In genomic region chr15:53527996-53528395, GRCh38 we compare ENCODE assay signal across 28 cellular contexts.
"Had no signal": no experiment of that assay in that cellular context is flagged by ENCODE, and none has a peak within 500 bp of the region (broad histone marks: within the 10 kb centered on the region; RNA-seq: fewer than 3 reads in every experiment).

No MANE protein-coding gene starts in this region.

- DNase-seq: activated B cell treated with CpG ODN at 0.5 μM for 24 hours; activated CD4-positive, alpha-beta T cell treated with anti-CD3 and anti-CD28 coated beads for 1 hour; activated CD4-positive, alpha-beta T cell treated with anti-CD3 and anti-CD28 coated beads, Interleukin-2, amount 10 ng/mL, durations not matched to agents 24 days and 14 days; activated CD4-positive, alpha-beta T cell treated with anti-CD3 and anti-CD28 coated beads, Interleukin-2, amount 50 U/mL, for 48 hours; activated CD8-positive, alpha-beta memory T cell treated with anti-CD3 and anti-CD28 coated beads, Interleukin-2, amount 10 ng/mL, durations not matched to agents 7 days and 5 days; activated effector memory CD4-positive, alpha-beta T cell treated with anti-CD3 and anti-CD28 coated beads, Interleukin-2, amount 50 U/mL, for 16 hours; activated naive CD4-positive, alpha-beta T cell treated with anti-CD3 and anti-CD28 coated beads for 36 hours; activated T-cell treated with anti-CD3 and anti-CD28 coated beads, Interleukin-2, amount 50 U/mL, for 24 hours; amygdala; cortex of kidney; MM.1S; NCI-H1105; NCI-H1436; NCI-H1694 treated with DMSO at 0.1 percent for 48 hours; NCI-H2081 treated with DMSO at 0.1 percent for 48 hours; NCI-H2227 treated with DMSO at 0.1 percent for 48 hours; NCI-H446 treated with DMSO at 0.1 percent for 48 hours; NCI-H526 treated with DMSO at 0.1 percent for 48 hours; OCI-M1; RPMI8226; T-cell; T-helper 2 cell; T1000 had no signal

- ATAC-seq: activated CD8-positive, alpha-beta memory T cell treated with anti-CD3 and anti-CD28 coated beads, Interleukin-2, amount 10 ng/mL, durations not matched to agents 7 days and 5 days; Panc1; Right ventricle myocardium inferior; T-cell had no signal

- H3K4me3 ChIP-seq: SK-N-MC had no signal

- FAIRE-seq: astrocyte, TTC549 had no signal

- H3K27ac ChIP-seq: SK-N-MC had no signal
